8 cellular contexts compared by ENCODE assay signal in genomic region chr6:122790740-122791679, GRCh38. TPM values are rescaled to one million over a fixed set of nuclear protein-coding genes. Genes with fewer than 3 reads are reported as not detected.
DNase-seq lines count a peak whose midpoint lies in the region; ATAC-seq and TF ChIP-seq lines count a peak whose summit lies in the region.

No MANE protein-coding gene starts in this region.

- no peak overlapping the region for H3K56ac ChIP-seq in mesendoderm (ENCODE audit: low read length)

- H3K4me3 ChIP-seq in right atrium auricular region = peak overlapping the region; percentile 61 to 69
- peak overlapping the region; percentile 55 to 87 (median 77) for H3K4me3 ChIP-seq in breast epithelium
- H3K4me3 ChIP-seq in mesendoderm (ENCODE audit: low read length) = no peak overlapping the region

- ATAC-seq in Right ventricle myocardium superior (ENCODE audit: poor library complexity) (no peak), HG03139 (IDR thresholded peaks at IDR 0.05; ENCODE audit: unreplicated experiment) (no peak), GM21529 (IDR thresholded peaks at IDR 0.05; ENCODE audit: unreplicated experiment) (no peak), GM19467 (IDR thresholded peaks at IDR 0.05; ENCODE audit: unreplicated experiment) (no peak)

- no peaks in the 10 kb centered on the region for H3K79me2 ChIP-seq in mesendoderm (ENCODE audit: control insufficient read depth, insufficient read depth, low read length)

- DNase-seq in right atrium auricular region (ENCODE audit: low spot score) (no peak), Right ventricle myocardium superior (no peak), breast epithelium (ENCODE audit: low spot score in 2 of 2) (no peak), mesendoderm (peak; percentile 30), COLO668 (lab: John Stamatoyannopoulos, UW; ENCODE audit: unreplicated experiment) (no peak)

- no peak overlapping the region for H3K23ac ChIP-seq in mesendoderm (ENCODE audit: low read length)

- H4K8ac ChIP-seq in mesendoderm (ENCODE audit: low read depth, low read length) = no peak overlapping the region

- TF ChIP-seq CTCF in right atrium auricular region (IDR thresholded peaks at IDR 0.05) (no peak), breast epithelium (IDR thresholded peaks at IDR 0.05) (peak in 1 of 3 donors; percentile 9)

- no peak overlapping the region for H3K4me2 ChIP-seq in mesendoderm (ENCODE audit: low read length)

- no peaks in the 10 kb centered on the region for H3K36me3 ChIP-seq in right atrium auricular region
- H3K36me3 ChIP-seq in breast epithelium = no peaks in the 10 kb centered on the region
- H3K36me3 ChIP-seq in mesendoderm (ENCODE audit: control insufficient read depth, insufficient read depth, low read length) = no peaks in the 10 kb centered on the region

- H3K9ac ChIP-seq in mesendoderm (ENCODE audit: low read length) = no peak overlapping the region

- H3K27ac ChIP-seq in right atrium auricular region (peak overlapping the region; percentile 93 to 95), breast epithelium (peak overlapping the region; percentile 94 to 97), mesendoderm (ENCODE audit: low read depth, low read length) (no peak overlapping the region)

- intact Hi-C loops in Right ventricle myocardium superior (cut with DNase I) = no loop called here
- intact Hi-C loops in breast epithelium (cut with DNase I; ENCODE audit: low total_unique reads) = no loop called here

- peaks cover 0 to 20% of the 10 kb centered on the region in 2 donors for H3K4me1 ChIP-seq in right atrium auricular region
- H3K4me1 ChIP-seq in breast epithelium = no peaks in the 10 kb centered on the region
- peaks cover 2% of the 10 kb centered on the region for H3K4me1 ChIP-seq in mesendoderm (ENCODE audit: control insufficient read depth, low read depth, low read length)

- no peak overlapping the region for H2AK5ac ChIP-seq in mesendoderm (ENCODE audit: low read length)

- no CpG with 5 or more reads among the region's 10 CpGs for WGBS in mesendoderm (ENCODE audit: extremely low coverage, insufficient coverage, low lambda C conversion rate)

- no peak overlapping the region for H3K18ac ChIP-seq in mesendoderm (ENCODE audit: low read length)

- H3K9me3 ChIP-seq in right atrium auricular region (no peaks in the 10 kb centered on the region), breast epithelium (no peaks in the 10 kb centered on the region)

- H2BK120ac ChIP-seq in mesendoderm (ENCODE audit: low read depth, low read length) = no peak overlapping the region

- H4K5ac ChIP-seq in mesendoderm (ENCODE audit: low read length) = no peak overlapping the region

- H2BK15ac ChIP-seq in mesendoderm (replicated peaks; ENCODE audit: low read depth) = no peak overlapping the region

- no peak overlapping the region for H3K4ac ChIP-seq in mesendoderm (ENCODE audit: low read depth, low read length)

- TF ChIP-seq POLR2A in breast epithelium (IDR thresholded peaks at IDR 0.05) = no peak

- H2BK5ac ChIP-seq in mesendoderm (ENCODE audit: low read length) = no peak overlapping the region

- H3K27me3 ChIP-seq in right atrium auricular region (no peaks in the 10 kb centered on the region), breast epithelium (no peaks in the 10 kb centered on the region), mesendoderm (ENCODE audit: insufficient read depth, low read length, poor library complexity) (no peaks in the 10 kb centered on the region)

- no peaks in the 10 kb centered on the region for H3K79me1 ChIP-seq in mesendoderm (ENCODE audit: low read length)

RNA-seq across cellular contexts. Expression of gene SMPDL3A, which starts 2.0 kb away (rescaled TPM):
- total RNA-seq in right atrium auricular region = 1 to 10 TPM; 4.9 to 6.6 TPM
- total RNA-seq in Right ventricle myocardium superior = 3.7 TPM
- 10 to 100 TPM in 2 of 3 donors, 1 to 10 TPM in 1; 9.1 to 26.5 (median 17.0) TPM for total RNA-seq in breast epithelium
- 2.6 TPM for polyA plus RNA-seq in mesendoderm (2013, experiment 1 of 2)
- 2.6 TPM for polyA plus RNA-seq in mesendoderm (2013, experiment 2 of 2)

RNA-seq across cellular contexts. Expression of gene FABP7, which starts 11.5 kb away (rescaled TPM):
- total RNA-seq in right atrium auricular region = under 1 TPM in 1 of 2 donors, not detected in 1; 0.52 TPM
- total RNA-seq in Right ventricle myocardium superior = not detected
- 1 to 10 TPM in 2 of 3 donors, not detected in 1; 2.6 to 3.6 TPM for total RNA-seq in breast epithelium
- polyA plus RNA-seq in mesendoderm (2013, experiment 1 of 2) = 6.6 TPM
- 6.2 TPM for polyA plus RNA-seq in mesendoderm (2013, experiment 2 of 2)
